14 cellular contexts compared by ENCODE assay signal in genomic region chr19:41656756-41657155, GRCh38. TPM values are rescaled to one million over a fixed set of nuclear protein-coding genes. Genes with fewer than 3 reads are reported as not detected.
DNase-seq lines count a peak whose midpoint lies in the region; ATAC-seq, FAIRE-seq and TF ChIP-seq lines count a peak whose summit lies in the region.
"Not testable (repeated sequence)": the region's sequence is repeated elsewhere in the genome, so short reads cannot be mapped to it uniquely, and the experiment has no call there.
"Had no signal": no experiment of that assay in that cellular context is flagged by ENCODE, and none has a peak within 500 bp of the region (broad histone marks: within the 10 kb centered on the region; RNA-seq: fewer than 3 reads in every experiment).

No MANE protein-coding gene starts in this region.

- not testable (repeated sequence) for H4K20me1 ChIP-seq in KMS-11 (ENCODE audit: insufficient read depth); GM12878 (ENCODE audit: control insufficient read depth, insufficient read depth)

- not testable (repeated sequence) for H3K4me3 Mint-ChIP-seq in CD4-positive, alpha-beta T cell; activated T-helper 1 cell treated with anti-CD3 and anti-CD28 coated beads, Interleukin-12 subunit alpha, Interleukin-12 subunit beta, Interleukin-2, Interleukin-4 antibody, amounts not matched to agents 30 ng/mL and 10 ng/mL and 1 ng/mL, durations not matched to agents 14 hours and 24 hours and 36 hours
- peak overlapping the region; percentile 10 to 69 (median 31) for H3K4me3 Mint-ChIP-seq in immature natural killer cell

- not testable (repeated sequence) for H3K36me3 Mint-ChIP-seq in CD4-positive, alpha-beta T cell (ENCODE audit: low read depth); activated T-helper 1 cell treated with anti-CD3 and anti-CD28 coated beads, Interleukin-12 subunit alpha, Interleukin-12 subunit beta, Interleukin-2, Interleukin-4 antibody, amounts not matched to agents 30 ng/mL and 10 ng/mL and 1 ng/mL, durations not matched to agents 14 hours and 24 hours and 36 hours (ENCODE audit: low read depth); immature natural killer cell

- peak overlapping the region; percentile 25; the same call in 1 of the 2 replicates for H2AFZ ChIP-seq in KMS-11 (ENCODE audit: low read depth)
- peak overlapping the region; percentile 23; the same call in 1 of the 2 replicates for H2AFZ ChIP-seq in GM12878 (ENCODE audit: control insufficient read depth, low read depth, low read length)

- not testable (repeated sequence) for BruUV-seq in GM12878 (replicated peaks; lab: Mats Ljungman, UMichigan)

- intact Hi-C loops in CD4-positive, alpha-beta T cell (cut with DNase I, micrococcal nuclease); activated T-helper 1 cell treated with anti-CD3 and anti-CD28 coated beads, Interleukin-12 subunit alpha, Interleukin-12 subunit beta, Interleukin-2, Interleukin-4 antibody, amounts not matched to agents 30 ng/mL and 10 ng/mL and 1 ng/mL, durations not matched to agents 14 hours and 24 hours and 36 hours (cut with micrococcal nuclease); GM12878 (cut with micrococcal nuclease; ENCODE audit: unreplicated experiment): not testable (repeated sequence)

- SMC1A ChIA-PET in GM12878 (lab: Charles Lee; ENCODE audit: uncharacterized antibody, unreplicated experiment), result not testable (repeated sequence)

- H3K9ac ChIP-seq in KMS-11; GM12878 (ENCODE audit: control insufficient read depth, insufficient read depth, low read length): not testable (repeated sequence)

- H3K79me2 ChIP-seq in KMS-11 (ENCODE audit: insufficient read depth, low read depth); GM12878 (ENCODE audit: control insufficient read depth, insufficient read depth, low read length): not testable (repeated sequence)

- ATAC-seq in CD4-positive, alpha-beta T cell (ENCODE audit: poor library complexity), result peak; percentile 85
- 0 out of 3 replicates have a peak, but pooled peaks have one; percentile 18 for ATAC-seq in GM12878

- H3K4me2 ChIP-seq in KMS-11, result peak overlapping the region; percentile 10; the same call in 1 of the 2 replicates
- H3K4me2 ChIP-seq in GM12878 (ENCODE audit: control insufficient read depth, insufficient read depth), result not testable (repeated sequence)

- not testable (repeated sequence) for FAIRE-seq in GM12878 (lab: Jason Lieb, UNC)

- not testable (repeated sequence) for H3K4me1 Mint-ChIP-seq in CD4-positive, alpha-beta T cell (ENCODE audit: low read depth); activated T-helper 1 cell treated with anti-CD3 and anti-CD28 coated beads, Interleukin-12 subunit alpha, Interleukin-12 subunit beta, Interleukin-2, Interleukin-4 antibody, amounts not matched to agents 30 ng/mL and 10 ng/mL and 1 ng/mL, durations not matched to agents 14 hours and 24 hours and 36 hours (ENCODE audit: low read depth)
- peaks cover 23 to 33% of the 10 kb centered on the region in 2 donors for H3K4me1 Mint-ChIP-seq in immature natural killer cell

- not testable (repeated sequence) for H3K36me3 ChIP-seq in KMS-11 (ENCODE audit: insufficient read depth); GM12878 (ENCODE audit: control insufficient read depth in 2 of 2, insufficient read depth in 2 of 2, low read length in 1 of 2)

- H3K27ac ChIP-seq in CD4-positive, alpha-beta T cell (ENCODE audit: low read depth, low read length); KMS-11; GM12878 (ENCODE audit: control insufficient read depth, insufficient read depth): not testable (repeated sequence)

- RAD21 ChIA-PET in GM12878 (lab: Charles Lee; ENCODE audit: unreplicated experiment), result interaction anchor here (1.4 to 2.9 kb wide), 2 partner anchors 10 to 15 kb away, joined by 3 to 8 read pairs; no protein-coding TSS in a partner anchor

- not testable (repeated sequence) for TF ChIP-seq CTCF in CD4-positive, alpha-beta T cell (IDR thresholded peaks at IDR 0.05); KMS-11 (conservative IDR thresholded peaks at IDR 0.05; ENCODE audit: low read depth, low read length); GM12878 (IDR thresholded peaks at IDR 0.05 in 2 of 3, conservative IDR thresholded peaks at IDR 0.05 in 1 of 3; ENCODE audit: control insufficient read depth in 2 of 3, extremely low read depth in 1 of 3, insufficient read depth in 1 of 3, low read depth in 3 of 3, low read length in 3 of 3)

- not testable (repeated sequence) for H3K27ac Mint-ChIP-seq in CD4-positive, alpha-beta T cell; activated T-helper 1 cell treated with anti-CD3 and anti-CD28 coated beads, Interleukin-12 subunit alpha, Interleukin-12 subunit beta, Interleukin-2, Interleukin-4 antibody, amounts not matched to agents 30 ng/mL and 10 ng/mL and 1 ng/mL, durations not matched to agents 14 hours and 24 hours and 36 hours
- H3K27ac Mint-ChIP-seq in immature natural killer cell, result peak overlapping the region; percentile 37 to 75 (median 69)

- CTCF ChIA-PET in CD4-positive, alpha-beta T cell (lab: Charles Lee), result interaction anchor here (1.5 kb wide), 1 partner anchor 15 kb away, joined by 3 read pairs; no protein-coding TSS in a partner anchor
- CTCF ChIA-PET in GM12878 (lab: Yijun Ruan, JAX), result interaction anchor here (0.7 to 2.4 kb wide), 4 partner anchors 9 to 139 kb away, joined by 3 to 12 read pairs (median 4); no protein-coding TSS in a partner anchor

- DNase-seq in CD4-positive, alpha-beta T cell, result peak in 1 of 10 experiments; percentile 15
- DNase-seq in T-helper 22 cell (ENCODE audit: low read depth) (peak; percentile 44), immature natural killer cell (peak; percentile 2 to 7 (median 5))
- peak; percentile 17 for DNase-seq in activated T-helper 1 cell treated with anti-CD3 and anti-CD28 coated beads, Interleukin-12 subunit alpha, Interleukin-12 subunit beta, Interleukin-2, Interleukin-4 antibody, amounts not matched to agents 30 ng/mL and 10 ng/mL and 1 ng/mL, durations not matched to agents 14 hours and 24 hours and 36 hours (ENCODE audit: low spot score)
- DNase-seq in GM12878 (ENCODE audit: low read depth, low spot score), result not testable (repeated sequence)
- peak; percentile 8 for DNase-seq in stimulated activated CD4-positive, alpha-beta T cell treated with anti-CD3 and anti-CD28 coated beads, Interleukin-15, amount 100 ng/mL, for 24 hours

- WGBS in GM12878 (ENCODE audit: insufficient coverage, insufficient replicate concordance, low lambda C conversion rate, missing lambda C conversion rate), result 3% methylated on average over 2 of the region's 2 CpGs

- peaks cover 64% of the 10 kb centered on the region for H3K27me3 Mint-ChIP-seq in CD4-positive, alpha-beta T cell
- H3K27me3 Mint-ChIP-seq in activated T-helper 1 cell treated with anti-CD3 and anti-CD28 coated beads, Interleukin-12 subunit alpha, Interleukin-12 subunit beta, Interleukin-2, Interleukin-4 antibody, amounts not matched to agents 30 ng/mL and 10 ng/mL and 1 ng/mL, durations not matched to agents 14 hours and 24 hours and 36 hours (ENCODE audit: insufficient read depth), result peaks cover 47% of the 10 kb centered on the region
- H3K27me3 Mint-ChIP-seq in immature natural killer cell (ENCODE audit: low read depth in 3 of 3), result peaks cover 2 to 36% (median 22%) of the 10 kb centered on the region in 3 donors

- POLR2A ChIA-PET in CD4-positive, alpha-beta T cell (lab: Charles Lee), result interaction anchor here (1.1 kb wide), 1 partner anchor 15 kb away, joined by 4 read pairs; no protein-coding TSS in a partner anchor
- POLR2A ChIA-PET in GM12878 (lab: Charles Lee), result not testable (repeated sequence)

- TF ChIP-seq RAD21 in GM12878 (IDR thresholded peaks at IDR 0.05; ENCODE audit: insufficient read depth, low read depth, low read length), result not testable (repeated sequence)

- not testable (repeated sequence) for H3K4me3 ChIP-seq in KMS-11 (IDR thresholded peaks at IDR 0.05; ENCODE audit: insufficient read depth, low read depth, low read length); GM12878

- H3K9me3 Mint-ChIP-seq in CD4-positive, alpha-beta T cell; activated T-helper 1 cell treated with anti-CD3 and anti-CD28 coated beads, Interleukin-12 subunit alpha, Interleukin-12 subunit beta, Interleukin-2, Interleukin-4 antibody, amounts not matched to agents 30 ng/mL and 10 ng/mL and 1 ng/mL, durations not matched to agents 14 hours and 24 hours and 36 hours: not testable (repeated sequence)
- peaks cover 1 to 14% (median 4%) of the 10 kb centered on the region in 6 donors for H3K9me3 Mint-ChIP-seq in immature natural killer cell

- in situ Hi-C loops in GM12878 (cut with MboI), result not testable (repeated sequence)

- TF ChIP-seq POLR2A in GM12878 (IDR thresholded peaks at IDR 0.05; ENCODE audit: low read depth, low read length), result not testable (repeated sequence)

- not testable (repeated sequence) for TF ChIP-seq EP300 in GM12878 (IDR thresholded peaks at IDR 0.05; ENCODE audit: borderline replicate concordance in 1 of 2, control insufficient read depth in 1 of 2, low read depth in 2 of 2, low read length in 2 of 2)

- peaks cover 23% of the 10 kb centered on the region for H3K27me3 ChIP-seq in CD4-positive, alpha-beta T cell (ENCODE audit: control insufficient read depth, insufficient read depth, low read length)
- H3K27me3 ChIP-seq in KMS-11 (ENCODE audit: insufficient read depth, low read depth); GM12878 (replicated peaks in 1 of 2; ENCODE audit: control insufficient read depth in 2 of 2, insufficient read depth in 2 of 2, low read length in 1 of 2): not testable (repeated sequence)

- H3K9me3 ChIP-seq in CD4-positive, alpha-beta T cell (ENCODE audit: control insufficient read depth, low read length), result peaks cover 14% of the 10 kb centered on the region
- H3K9me3 ChIP-seq in GM12878 (replicated peaks; ENCODE audit: control insufficient read depth, insufficient read depth, low read length), result not testable (repeated sequence)

- not testable (repeated sequence) for H3K4me1 ChIP-seq in KMS-11 (ENCODE audit: low read depth, poor library complexity, severe bottlenecking); GM12878 (ENCODE audit: control insufficient read depth, insufficient read depth, low read length)

RNA-seq across cellular contexts. Expression of gene CEACAM4, which starts 29.9 kb away (rescaled TPM):
- total RNA-seq in CD4-positive, alpha-beta T cell, result under 1 TPM; 0.36 to 0.84 TPM
- not detected in 2 replicates for total RNA-seq in activated T-helper 1 cell treated with anti-CD3 and anti-CD28 coated beads, Interleukin-12 subunit alpha, Interleukin-12 subunit beta, Interleukin-2, Interleukin-4 antibody, amounts not matched to agents 30 ng/mL and 10 ng/mL and 1 ng/mL, durations not matched to agents 14 hours and 24 hours and 36 hours
- not detected in 2 replicates for total RNA-seq in GM12878 (2013; cell fraction: nucleolus; rRNA removed)
- not detected in 2 replicates for total RNA-seq in GM12878 (2014; rRNA removed)
- not detected in 2 replicates for total RNA-seq in GM12878 (2014; rRNA removed; fragmentation: Illumina TruSeq; extraction: Trizol)
- not detected in 2 replicates for total RNA-seq in GM12878 (2021)
- not detected for polyA plus RNA-seq in GM12878 (2011; ENCODE audit: low read depth)
- not detected in 2 replicates for polyA plus RNA-seq in GM12878 (2011; rRNA removed)
- not detected in 2 replicates for polyA plus RNA-seq in GM12878 (2011; cell fraction: cytosol; rRNA removed)
- polyA plus RNA-seq in GM12878 (2011; cell fraction: nucleus; rRNA removed), result not detected in 2 replicates
- polyA plus RNA-seq in GM12878 (2012), result not detected in 2 replicates
- not detected in 2 replicates for polyA plus RNA-seq in GM12878 (2014; fragmentation: Illumina TruSeq; extraction: Trizol)
- polyA plus RNA-seq in GM12878 (2014; fragmentation: Nextera tagmentation; extraction: Ambion mirVana), result not detected
- not detected in 2 replicates for polyA plus RNA-seq in GM12878 (2014; rRNA removed)
- not detected for polyA plus RNA-seq in GM12878 (2016; fragmentation: Nextera tagmentation; extraction: Ambion mirVana)
- 0.82 TPM in 1 of 2 replicates, not detected in the other for polyA minus RNA-seq in GM12878 (2011; rRNA and poly(A)+ RNA removed)
- not detected in 2 replicates for polyA minus RNA-seq in GM12878 (2011; cell fraction: cytosol; rRNA and poly(A)+ RNA removed)
- polyA minus RNA-seq in GM12878 (2011; cell fraction: nucleus; rRNA and poly(A)+ RNA removed), result not detected in 2 replicates
- under 1 TPM in 1 of 3 donors, not detected in 2; 0.61 TPM for polyA plus RNA-seq in immature natural killer cell
- total RNA-seq: Calu3, Daoy, LHCN-M2, PC-3, RPMI7951, SK-MEL-5 had no signal

RNA-seq across cellular contexts. Expression of gene CEACAM7, which starts 31.3 kb away (rescaled TPM):
- not detected for total RNA-seq in CD4-positive, alpha-beta T cell
- total RNA-seq in activated T-helper 1 cell treated with anti-CD3 and anti-CD28 coated beads, Interleukin-12 subunit alpha, Interleukin-12 subunit beta, Interleukin-2, Interleukin-4 antibody, amounts not matched to agents 30 ng/mL and 10 ng/mL and 1 ng/mL, durations not matched to agents 14 hours and 24 hours and 36 hours, result not detected in 2 replicates
- total RNA-seq in GM12878 (2013; cell fraction: nucleolus; rRNA removed), result not detected in 2 replicates
- total RNA-seq in GM12878 (2014; rRNA removed) (not detected in 2 replicates), GM12878 (2014; rRNA removed; fragmentation: Illumina TruSeq; extraction: Trizol) (not detected in 2 replicates), GM12878 (2021) (not detected in 2 replicates)
- not detected for polyA plus RNA-seq in GM12878 (2011; ENCODE audit: low read depth)
- polyA plus RNA-seq in GM12878 (2011; rRNA removed) (not detected in 2 replicates), GM12878 (2014; fragmentation: Illumina TruSeq; extraction: Trizol) (not detected in 2 replicates), GM12878 (2014; fragmentation: Nextera tagmentation; extraction: Ambion mirVana) (not detected), GM12878 (2014; rRNA removed) (not detected in 2 replicates), GM12878 (2016; fragmentation: Nextera tagmentation; extraction: Ambion mirVana) (not detected), immature natural killer cell (not detected)
- not detected in 2 replicates for polyA plus RNA-seq in GM12878 (2011; cell fraction: cytosol; rRNA removed)
- not detected in 2 replicates for polyA plus RNA-seq in GM12878 (2011; cell fraction: nucleus; rRNA removed)
- polyA plus RNA-seq in GM12878 (2012), result not detected in 2 replicates
- polyA minus RNA-seq in GM12878 (2011; rRNA and poly(A)+ RNA removed), result not detected in 2 replicates
- polyA minus RNA-seq in GM12878 (2011; cell fraction: cytosol; rRNA and poly(A)+ RNA removed), result not detected in 2 replicates
- not detected in 2 replicates for polyA minus RNA-seq in GM12878 (2011; cell fraction: nucleus; rRNA and poly(A)+ RNA removed)
- total RNA-seq: Daoy, LHCN-M2, PC-3, Right ventricle myocardium superior, RPMI7951, SK-MEL-5 had no signal

RNA-seq across cellular contexts. Expression of gene CEACAM5, which starts 51.7 kb away (rescaled TPM):
- total RNA-seq in CD4-positive, alpha-beta T cell, result not detected
- total RNA-seq in activated T-helper 1 cell treated with anti-CD3 and anti-CD28 coated beads, Interleukin-12 subunit alpha, Interleukin-12 subunit beta, Interleukin-2, Interleukin-4 antibody, amounts not matched to agents 30 ng/mL and 10 ng/mL and 1 ng/mL, durations not matched to agents 14 hours and 24 hours and 36 hours, result not detected in 2 replicates
- total RNA-seq in GM12878 (2013; cell fraction: nucleolus; rRNA removed), result not detected in 2 replicates
- total RNA-seq in GM12878 (2014; rRNA removed) (not detected in 2 replicates), GM12878 (2014; rRNA removed; fragmentation: Illumina TruSeq; extraction: Trizol) (not detected in 2 replicates), GM12878 (2021) (0.38 and 0.88 TPM in 2 replicates)
- polyA plus RNA-seq in GM12878 (2011; ENCODE audit: low read depth), result not detected
- polyA plus RNA-seq in GM12878 (2011; rRNA removed) (not detected in 2 replicates), GM12878 (2014; fragmentation: Illumina TruSeq; extraction: Trizol) (not detected in 2 replicates), GM12878 (2014; fragmentation: Nextera tagmentation; extraction: Ambion mirVana) (not detected), GM12878 (2014; rRNA removed) (not detected in 2 replicates), GM12878 (2016; fragmentation: Nextera tagmentation; extraction: Ambion mirVana) (not detected), immature natural killer cell (not detected)
- not detected in 2 replicates for polyA plus RNA-seq in GM12878 (2011; cell fraction: cytosol; rRNA removed)
- polyA plus RNA-seq in GM12878 (2011; cell fraction: nucleus; rRNA removed), result not detected in 2 replicates
- polyA plus RNA-seq in GM12878 (2012), result not detected in 2 replicates
- polyA minus RNA-seq in GM12878 (2011; rRNA and poly(A)+ RNA removed), result not detected in 2 replicates
- polyA minus RNA-seq in GM12878 (2011; cell fraction: cytosol; rRNA and poly(A)+ RNA removed), result not detected in 2 replicates
- not detected in 2 replicates for polyA minus RNA-seq in GM12878 (2011; cell fraction: nucleus; rRNA and poly(A)+ RNA removed)
- total RNA-seq: Daoy, LHCN-M2, Right ventricle myocardium superior, RPMI7951, SK-MEL-5 had no signal
